ENCODE assay signal across 8 cellular contexts in genomic region chr16:58515125-58515870, GRCh38. TPM values are rescaled to one million over a fixed set of nuclear protein-coding genes. Genes with fewer than 3 reads are reported as not detected.
DNase-seq lines count a peak whose midpoint lies in the region; ATAC-seq, FAIRE-seq and TF ChIP-seq lines count a peak whose summit lies in the region.

SETD6 (plus strand) TSS chr16:58515517; CDS start chr16:58515538, 21 bp downstream.

- H3K4me2 ChIP-seq in astrocyte (ENCODE audit: low read length) = peak within 1 kb of the TSS; percentile 98

- no peaks in the 10 kb centered on the region for H3K9me3 Mint-ChIP-seq in astrocyte (ENCODE audit: unreplicated experiment)

- intact Hi-C loops in aorta (cut with DNase I) = loop anchor here (10.0 kb wide), 3 partner anchors 120 to 220 kb away; partner anchors contain the start of gene GOT2 (in 2 of the 2)

- peak; percentile 90 for DNase-seq in GM12865 (ENCODE audit: low read depth)
- DNase-seq in HEK293T (ENCODE audit: extremely low spot score) = peak; percentile 84
- DNase-seq in NCI-H1048 (lab: John Stamatoyannopoulos, UW) = peak; percentile 55
- peak; percentile 49 to 70 (median 53) for DNase-seq in T-helper 2 cell
- DNase-seq in astrocyte (ENCODE audit: low read depth) = peak; percentile 81
- DNase-seq in hepatic stellate cell (ENCODE audit: low spot score) = peak; percentile 91
- DNase-seq in aorta = peak; percentile 92 to 96

- TF ChIP-seq CTCF in GM12865 (IDR thresholded peaks at IDR 0.05; ENCODE audit: insufficient read depth, low read depth, low read length, missing control alignments) (no peak), astrocyte (IDR thresholded peaks at IDR 0.05; ENCODE audit: insufficient read depth, low read depth, low read length) (no peak)

- H3K27me3 ChIP-seq in astrocyte (ENCODE audit: insufficient read depth, low read length) (no peaks in the 10 kb centered on the region), rectal smooth muscle tissue (ENCODE audit: control insufficient read depth, insufficient read depth, low read length) (no peaks in the 10 kb centered on the region), aorta (ENCODE audit: control insufficient read depth in 1 of 2, insufficient read depth in 2 of 2, low read length in 1 of 2) (no peaks in the 10 kb centered on the region)

- peak within 1 kb of the TSS; percentile 62 for H3K4me3 ChIP-seq in GM12865 (ENCODE audit: low read depth, low read length)
- H3K4me3 ChIP-seq in astrocyte (ENCODE audit: insufficient read depth, low read depth, low read length) = peak within 1 kb of the TSS; percentile 78
- H3K4me3 ChIP-seq in rectal smooth muscle tissue (ENCODE audit: low read length) = peak within 1 kb of the TSS; percentile 72
- peak within 1 kb of the TSS; percentile 45 to 85 for H3K4me3 ChIP-seq in aorta (ENCODE audit: low read length in 2 of 2)

- POLR2A ChIA-PET in HEK293T (lab: Yijun Ruan, JAX) = interaction anchor here (0.9 to 1.6 kb wide), 2 partner anchors 32 to 241 kb away, joined by 3 to 4 read pairs; no protein-coding TSS in a partner anchor

- peaks cover 31% of the 10 kb centered on the region for H4K20me1 ChIP-seq in astrocyte (ENCODE audit: insufficient read depth, low read length)

- peak within 1 kb of the TSS; percentile 72 for H3K27ac Mint-ChIP-seq in astrocyte (ENCODE audit: unreplicated experiment)

- H3K9ac ChIP-seq in astrocyte (ENCODE audit: low read length) (peak within 1 kb of the TSS; percentile 80), rectal smooth muscle tissue (ENCODE audit: low read length) (peak within 1 kb of the TSS; percentile 27)

- H3K36me3 ChIP-seq in astrocyte (ENCODE audit: insufficient read depth, low read length) (peaks cover 26% of the 10 kb centered on the region), rectal smooth muscle tissue (ENCODE audit: control insufficient read depth, insufficient read depth, low read length) (peaks cover 23% of the 10 kb centered on the region), aorta (ENCODE audit: control insufficient read depth in 1 of 2, insufficient read depth in 2 of 2, low read length in 1 of 2) (peaks cover 0 to 2% of the 10 kb centered on the region in 2 donors)

- H2AFZ ChIP-seq in astrocyte (ENCODE audit: low read depth, low read length) = peak within 1 kb of the TSS; percentile 75

- H3K27ac ChIP-seq in astrocyte (ENCODE audit: low read depth, low read length) (peak within 1 kb of the TSS; percentile 55), rectal smooth muscle tissue (ENCODE audit: low read depth, low read length) (peak within 1 kb of the TSS; percentile 68), aorta (ENCODE audit: low read depth in 1 of 2, low read length in 2 of 2) (peak within 1 kb of the TSS in 1 of 2 donors; percentile 36)

- peaks cover 16% of the 10 kb centered on the region for H3K4me1 Mint-ChIP-seq in astrocyte (ENCODE audit: low read depth, unreplicated experiment)

- peak within 1 kb of the TSS; percentile 88 for H3K4me3 Mint-ChIP-seq in astrocyte (ENCODE audit: unreplicated experiment)

- peak; percentile 96 for ATAC-seq in aorta (ENCODE audit: low FRiP score)

- CTCF ChIA-PET in HEK293T (lab: Yijun Ruan, JAX) = interaction anchor here (1.0 kb wide), 1 partner anchor 146 kb away, joined by 5 read pairs; no protein-coding TSS in a partner anchor

- no peak for FAIRE-seq in astrocyte (lab: Jason Lieb, UNC)

- H3K36me3 Mint-ChIP-seq in astrocyte (ENCODE audit: low read depth, unreplicated experiment) = peaks cover 13% of the 10 kb centered on the region

- peaks cover 4% of the 10 kb centered on the region for H3K79me2 ChIP-seq in astrocyte (ENCODE audit: insufficient read depth, low read length)

- H3K4me1 ChIP-seq in astrocyte (ENCODE audit: insufficient read depth, low read length) = peaks cover 5% of the 10 kb centered on the region
- peaks cover 3% of the 10 kb centered on the region for H3K4me1 ChIP-seq in rectal smooth muscle tissue (ENCODE audit: control insufficient read depth, insufficient read depth, low read length)
- no peaks in the 10 kb centered on the region for H3K4me1 ChIP-seq in aorta (ENCODE audit: control insufficient read depth in 1 of 2, insufficient read depth in 2 of 2, low read length in 2 of 2)

- H3K9me3 ChIP-seq in astrocyte (ENCODE audit: insufficient read depth, low read depth, low read length) (no peaks in the 10 kb centered on the region), aorta (ENCODE audit: control insufficient read depth, low read length) (no peaks in the 10 kb centered on the region)

- H3K27me3 Mint-ChIP-seq in astrocyte (ENCODE audit: low read depth, unreplicated experiment) = no peaks in the 10 kb centered on the region

- WGBS in aorta, 2 donors = 0% methylated on average over 60 to 80 of the region's 80 CpGs

TF ChIP-seq in HEK293T, 16 proteins besides CTCF, POLR2A, EP300 and RAD21:
- TF ChIP-seq ELF4 (IDR thresholded peaks at IDR 0.05) = peak; percentile 62
- peak; percentile 87 for TF ChIP-seq L3MBTL2 (conservative IDR thresholded peaks at IDR 0.05)
- no peak for TF ChIP-seq FOXK2 (IDR thresholded peaks at IDR 0.05)
- 0 out of 2 replicates have a peak, but pooled peaks have one; percentile 9 for TF ChIP-seq ARNT (IDR thresholded peaks at IDR 0.05)
- TF ChIP-seq LEF1 (IDR thresholded peaks at IDR 0.05; ENCODE audit: borderline replicate concordance) = no peak
- TF ChIP-seq PKNOX1 (IDR thresholded peaks at IDR 0.05) = peak; percentile 40; the same call in 1 of the 2 replicates

RNA-seq across cellular contexts. Expression of gene SETD6, which starts in this region (rescaled TPM):
- total RNA-seq in astrocyte = 6.7 and 7.4 TPM in 2 replicates
- 10 to 100 TPM; 11.1 to 16.2 TPM for total RNA-seq in aorta
- polyA plus RNA-seq in aorta = 10 to 100 TPM in 1 of 2 donors, 1 to 10 TPM in 1; 4.9 to 19.3 TPM
